1 cellular context compared by ENCODE assay signal in genomic region chr1:1778827-1779675, GRCh38.
A peak's percentile ranks its signal among the peaks of the same experiment; 100 is the strongest.
TF ChIP-seq lines count a peak whose summit lies in the region.

No MANE protein-coding gene starts in this region.

TF ChIP-seq in K562, 482 proteins besides CTCF, POLR2A, EP300 and RAD21 (continued from another document and continues in another):
- TF ChIP-seq GATAD2A (IDR thresholded peaks at IDR 0.05): peak; percentile 61; the same call in 1 of the 2 replicates
- TF ChIP-seq NR2C2 (CRISPR knock-in tag; IDR thresholded peaks at IDR 0.05): 0 out of 2 replicates have a peak, but pooled peaks have one; percentile 12
- TF ChIP-seq NR2C2 (tag; IDR thresholded peaks at IDR 0.05): no peak
- 0 out of 2 replicates have a peak, but pooled peaks have one; percentile 15 for TF ChIP-seq POLR2AphosphoS5 (IDR thresholded peaks at IDR 0.05; ENCODE audit: control insufficient read depth, insufficient read depth, low read depth, low read length)
- TF ChIP-seq STAT6 (CRISPR knock-in tag; IDR thresholded peaks at IDR 0.05): no peak; the same call in 1 of the 2 replicates
- no peak for TF ChIP-seq RREB1 (CRISPR knock-in tag; IDR thresholded peaks at IDR 0.05)
- TF ChIP-seq STAG1 (CRISPR knock-in tag; IDR thresholded peaks at IDR 0.05; ENCODE audit: borderline replicate concordance): no peak
- TF ChIP-seq FIP1L1 (IDR thresholded peaks at IDR 0.05; ENCODE audit: low read depth, low read length, poor library complexity, severe bottlenecking): peak; percentile 97
- peak; percentile 82 for TF ChIP-seq MYC (IDR thresholded peaks at IDR 0.05; ENCODE audit: low read depth, low read length)
- TF ChIP-seq MYC (CRISPR knock-in tag; IDR thresholded peaks at IDR 0.05; ENCODE audit: borderline replicate concordance, low read depth): peak; percentile 58; the same call in 1 of the 2 replicates
- no peak for TF ChIP-seq GTF3C2 (IDR thresholded peaks at IDR 0.05; ENCODE audit: borderline replicate concordance, extremely low read depth, insufficient read length)
- TF ChIP-seq JUNB (CRISPR knock-in tag; conservative IDR thresholded peaks at IDR 0.05): no peak
- TF ChIP-seq ARID1B (IDR thresholded peaks at IDR 0.05): peak; percentile 22; the same call in 1 of the 2 replicates
- no peak for TF ChIP-seq ZNF253 (CRISPR knock-in tag; conservative IDR thresholded peaks at IDR 0.05)
- no peak for TF ChIP-seq KDM1A (IDR thresholded peaks at IDR 0.05)
- no peak for TF ChIP-seq DIDO1 (tag; IDR thresholded peaks at IDR 0.05; ENCODE audit: low read depth)
- peak; percentile 94 for TF ChIP-seq NCOA6 (IDR thresholded peaks at IDR 0.05)
- no peak for TF ChIP-seq BRD9 (IDR thresholded peaks at IDR 0.05; ENCODE audit: low read depth, partially characterized antibody)
- TF ChIP-seq PHB (CRISPR knock-in tag; IDR thresholded peaks at IDR 0.05): no peak
- no peak for TF ChIP-seq SAFB2 (IDR thresholded peaks at IDR 0.05; ENCODE audit: borderline replicate concordance, low read depth, low read length, severe bottlenecking)
- no peak for TF ChIP-seq ZBTB43 (CRISPR knock-in tag; IDR thresholded peaks at IDR 0.05)
- TF ChIP-seq U2AF2 (optimal IDR thresholded peaks at IDR 0.05; ENCODE audit: low read depth, low read length): no peak
- TF ChIP-seq NFE2 (IDR thresholded peaks at IDR 0.05; ENCODE audit: low read depth): no peak
- TF ChIP-seq ZNF766 (CRISPR knock-in tag; conservative IDR thresholded peaks at IDR 0.05): no peak
- TF ChIP-seq SNAPC5 (CRISPR knock-in tag; IDR thresholded peaks at IDR 0.05): no peak
- TF ChIP-seq CBX2 (IDR thresholded peaks at IDR 0.05; ENCODE audit: insufficient read depth, low read length, poor library complexity, severe bottlenecking): no peak
- TF ChIP-seq NR2F6 (CRISPR knock-in tag; IDR thresholded peaks at IDR 0.05): 0 out of 2 replicates have a peak, but pooled peaks have one; percentile 40
- TF ChIP-seq GABPB2 (CRISPR knock-in tag; conservative IDR thresholded peaks at IDR 0.05): no peak
- TF ChIP-seq POLR2H (tag; IDR thresholded peaks at IDR 0.05; ENCODE audit: low read depth): no peak
- 0 out of 2 replicates have a peak, but pooled peaks have one; percentile 0 for TF ChIP-seq REST (CRISPR knock-in tag; IDR thresholded peaks at IDR 0.05; ENCODE audit: low read depth)
- no peak for TF ChIP-seq ZNF77 (CRISPR knock-in tag; IDR thresholded peaks at IDR 0.05)
- TF ChIP-seq ZNF263 (CRISPR knock-in tag; IDR thresholded peaks at IDR 0.05; ENCODE audit: borderline replicate concordance): peak; percentile 89
- no peak for TF ChIP-seq THAP12 (CRISPR knock-in tag; IDR thresholded peaks at IDR 0.05)
- no peak for TF ChIP-seq ZNF398 (CRISPR knock-in tag; IDR thresholded peaks at IDR 0.05)
- peak; percentile 51; the same call in 1 of the 2 replicates for TF ChIP-seq FOXP1 (CRISPR knock-in tag; IDR thresholded peaks at IDR 0.05)
- peak; percentile 23 to 33; a peak in 1 of 4 replicates for TF ChIP-seq FOXK2 (conservative IDR thresholded peaks at IDR 0.05 in 1 of 2, IDR thresholded peaks at IDR 0.05 in 1 of 2; ENCODE audit: low read depth in 2 of 2)
- TF ChIP-seq PREB (CRISPR knock-in tag; IDR thresholded peaks at IDR 0.05): no peak
- TF ChIP-seq NR2C1 (IDR thresholded peaks at IDR 0.05): no peak
- no peak for TF ChIP-seq NR2C1 (tag; IDR thresholded peaks at IDR 0.05)
